Comparison of ENCODE assay signal across 1 cellular context in the genomic region with DNA sequence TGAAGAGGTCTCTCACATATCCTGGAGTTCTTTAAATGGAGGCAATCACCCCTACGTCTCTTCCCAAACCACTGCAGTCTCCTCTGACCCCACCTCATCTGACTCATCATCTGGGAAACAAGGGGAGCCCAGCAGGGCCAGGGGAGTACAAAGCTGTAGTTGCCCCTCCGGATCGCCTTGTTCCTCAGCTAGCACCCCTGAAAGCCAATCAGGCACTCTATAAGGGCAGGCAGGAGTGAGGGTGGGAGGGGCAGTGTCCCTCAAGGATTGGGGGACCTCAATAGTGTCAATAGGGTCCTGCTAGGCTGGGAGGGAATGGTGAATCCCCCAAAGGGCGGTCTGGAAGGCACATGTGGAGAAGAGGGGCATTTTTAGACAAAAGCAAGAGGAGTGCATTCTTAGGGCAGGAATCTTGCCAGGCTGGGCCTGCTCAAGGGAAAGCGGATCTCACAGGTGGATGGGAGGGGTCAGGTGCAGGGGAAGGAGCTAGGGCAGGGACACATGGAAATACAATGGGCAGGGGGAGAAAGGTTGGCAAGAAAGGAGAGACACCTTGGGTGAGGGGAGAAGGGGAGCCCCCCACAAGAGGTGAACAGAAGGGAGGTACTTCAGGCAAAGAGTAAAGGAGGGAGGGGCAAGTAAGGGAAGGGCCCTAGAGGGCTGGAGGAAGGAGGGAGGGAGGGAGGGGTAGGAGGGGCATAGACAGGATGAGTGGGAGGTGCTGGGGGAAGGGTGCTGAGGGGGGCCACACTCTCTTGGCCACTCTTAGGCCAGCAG.
TF ChIP-seq lines count a peak whose summit lies in the region.

No MANE protein-coding gene starts in this region.

TF ChIP-seq in GM23338, 12 proteins besides CTCF, POLR2A, EP300 and RAD21 (continued from another document):
- TF ChIP-seq, protein P1, sequence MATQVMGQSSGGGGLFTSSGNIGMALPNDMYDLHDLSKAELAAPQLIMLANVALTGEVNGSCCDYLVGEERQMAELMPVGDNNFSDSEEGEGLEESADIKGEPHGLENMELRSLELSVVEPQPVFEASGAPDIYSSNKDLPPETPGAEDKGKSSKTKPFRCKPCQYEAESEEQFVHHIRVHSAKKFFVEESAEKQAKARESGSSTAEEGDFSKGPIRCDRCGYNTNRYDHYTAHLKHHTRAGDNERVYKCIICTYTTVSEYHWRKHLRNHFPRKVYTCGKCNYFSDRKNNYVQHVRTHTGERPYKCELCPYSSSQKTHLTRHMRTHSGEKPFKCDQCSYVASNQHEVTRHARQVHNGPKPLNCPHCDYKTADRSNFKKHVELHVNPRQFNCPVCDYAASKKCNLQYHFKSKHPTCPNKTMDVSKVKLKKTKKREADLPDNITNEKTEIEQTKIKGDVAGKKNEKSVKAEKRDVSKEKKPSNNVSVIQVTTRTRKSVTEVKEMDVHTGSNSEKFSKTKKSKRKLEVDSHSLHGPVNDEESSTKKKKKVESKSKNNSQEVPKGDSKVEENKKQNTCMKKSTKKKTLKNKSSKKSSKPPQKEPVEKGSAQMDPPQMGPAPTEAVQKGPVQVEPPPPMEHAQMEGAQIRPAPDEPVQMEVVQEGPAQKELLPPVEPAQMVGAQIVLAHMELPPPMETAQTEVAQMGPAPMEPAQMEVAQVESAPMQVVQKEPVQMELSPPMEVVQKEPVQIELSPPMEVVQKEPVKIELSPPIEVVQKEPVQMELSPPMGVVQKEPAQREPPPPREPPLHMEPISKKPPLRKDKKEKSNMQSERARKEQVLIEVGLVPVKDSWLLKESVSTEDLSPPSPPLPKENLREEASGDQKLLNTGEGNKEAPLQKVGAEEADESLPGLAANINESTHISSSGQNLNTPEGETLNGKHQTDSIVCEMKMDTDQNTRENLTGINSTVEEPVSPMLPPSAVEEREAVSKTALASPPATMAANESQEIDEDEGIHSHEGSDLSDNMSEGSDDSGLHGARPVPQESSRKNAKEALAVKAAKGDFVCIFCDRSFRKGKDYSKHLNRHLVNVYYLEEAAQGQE (IDR thresholded peaks at IDR 0.05; ENCODE audit: unreplicated experiment), result no peak
- TF ChIP-seq, protein P2, sequence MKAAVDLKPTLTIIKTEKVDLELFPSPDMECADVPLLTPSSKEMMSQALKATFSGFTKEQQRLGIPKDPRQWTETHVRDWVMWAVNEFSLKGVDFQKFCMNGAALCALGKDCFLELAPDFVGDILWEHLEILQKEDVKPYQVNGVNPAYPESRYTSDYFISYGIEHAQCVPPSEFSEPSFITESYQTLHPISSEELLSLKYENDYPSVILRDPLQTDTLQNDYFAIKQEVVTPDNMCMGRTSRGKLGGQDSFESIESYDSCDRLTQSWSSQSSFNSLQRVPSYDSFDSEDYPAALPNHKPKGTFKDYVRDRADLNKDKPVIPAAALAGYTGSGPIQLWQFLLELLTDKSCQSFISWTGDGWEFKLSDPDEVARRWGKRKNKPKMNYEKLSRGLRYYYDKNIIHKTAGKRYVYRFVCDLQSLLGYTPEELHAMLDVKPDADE (IDR thresholded peaks at IDR 0.05), result no peak
- no peak for TF ChIP-seq CREB1 (CRISPR knock-in tag; IDR thresholded peaks at IDR 0.05; ENCODE audit: low read depth)
- TF ChIP-seq, protein P3, sequence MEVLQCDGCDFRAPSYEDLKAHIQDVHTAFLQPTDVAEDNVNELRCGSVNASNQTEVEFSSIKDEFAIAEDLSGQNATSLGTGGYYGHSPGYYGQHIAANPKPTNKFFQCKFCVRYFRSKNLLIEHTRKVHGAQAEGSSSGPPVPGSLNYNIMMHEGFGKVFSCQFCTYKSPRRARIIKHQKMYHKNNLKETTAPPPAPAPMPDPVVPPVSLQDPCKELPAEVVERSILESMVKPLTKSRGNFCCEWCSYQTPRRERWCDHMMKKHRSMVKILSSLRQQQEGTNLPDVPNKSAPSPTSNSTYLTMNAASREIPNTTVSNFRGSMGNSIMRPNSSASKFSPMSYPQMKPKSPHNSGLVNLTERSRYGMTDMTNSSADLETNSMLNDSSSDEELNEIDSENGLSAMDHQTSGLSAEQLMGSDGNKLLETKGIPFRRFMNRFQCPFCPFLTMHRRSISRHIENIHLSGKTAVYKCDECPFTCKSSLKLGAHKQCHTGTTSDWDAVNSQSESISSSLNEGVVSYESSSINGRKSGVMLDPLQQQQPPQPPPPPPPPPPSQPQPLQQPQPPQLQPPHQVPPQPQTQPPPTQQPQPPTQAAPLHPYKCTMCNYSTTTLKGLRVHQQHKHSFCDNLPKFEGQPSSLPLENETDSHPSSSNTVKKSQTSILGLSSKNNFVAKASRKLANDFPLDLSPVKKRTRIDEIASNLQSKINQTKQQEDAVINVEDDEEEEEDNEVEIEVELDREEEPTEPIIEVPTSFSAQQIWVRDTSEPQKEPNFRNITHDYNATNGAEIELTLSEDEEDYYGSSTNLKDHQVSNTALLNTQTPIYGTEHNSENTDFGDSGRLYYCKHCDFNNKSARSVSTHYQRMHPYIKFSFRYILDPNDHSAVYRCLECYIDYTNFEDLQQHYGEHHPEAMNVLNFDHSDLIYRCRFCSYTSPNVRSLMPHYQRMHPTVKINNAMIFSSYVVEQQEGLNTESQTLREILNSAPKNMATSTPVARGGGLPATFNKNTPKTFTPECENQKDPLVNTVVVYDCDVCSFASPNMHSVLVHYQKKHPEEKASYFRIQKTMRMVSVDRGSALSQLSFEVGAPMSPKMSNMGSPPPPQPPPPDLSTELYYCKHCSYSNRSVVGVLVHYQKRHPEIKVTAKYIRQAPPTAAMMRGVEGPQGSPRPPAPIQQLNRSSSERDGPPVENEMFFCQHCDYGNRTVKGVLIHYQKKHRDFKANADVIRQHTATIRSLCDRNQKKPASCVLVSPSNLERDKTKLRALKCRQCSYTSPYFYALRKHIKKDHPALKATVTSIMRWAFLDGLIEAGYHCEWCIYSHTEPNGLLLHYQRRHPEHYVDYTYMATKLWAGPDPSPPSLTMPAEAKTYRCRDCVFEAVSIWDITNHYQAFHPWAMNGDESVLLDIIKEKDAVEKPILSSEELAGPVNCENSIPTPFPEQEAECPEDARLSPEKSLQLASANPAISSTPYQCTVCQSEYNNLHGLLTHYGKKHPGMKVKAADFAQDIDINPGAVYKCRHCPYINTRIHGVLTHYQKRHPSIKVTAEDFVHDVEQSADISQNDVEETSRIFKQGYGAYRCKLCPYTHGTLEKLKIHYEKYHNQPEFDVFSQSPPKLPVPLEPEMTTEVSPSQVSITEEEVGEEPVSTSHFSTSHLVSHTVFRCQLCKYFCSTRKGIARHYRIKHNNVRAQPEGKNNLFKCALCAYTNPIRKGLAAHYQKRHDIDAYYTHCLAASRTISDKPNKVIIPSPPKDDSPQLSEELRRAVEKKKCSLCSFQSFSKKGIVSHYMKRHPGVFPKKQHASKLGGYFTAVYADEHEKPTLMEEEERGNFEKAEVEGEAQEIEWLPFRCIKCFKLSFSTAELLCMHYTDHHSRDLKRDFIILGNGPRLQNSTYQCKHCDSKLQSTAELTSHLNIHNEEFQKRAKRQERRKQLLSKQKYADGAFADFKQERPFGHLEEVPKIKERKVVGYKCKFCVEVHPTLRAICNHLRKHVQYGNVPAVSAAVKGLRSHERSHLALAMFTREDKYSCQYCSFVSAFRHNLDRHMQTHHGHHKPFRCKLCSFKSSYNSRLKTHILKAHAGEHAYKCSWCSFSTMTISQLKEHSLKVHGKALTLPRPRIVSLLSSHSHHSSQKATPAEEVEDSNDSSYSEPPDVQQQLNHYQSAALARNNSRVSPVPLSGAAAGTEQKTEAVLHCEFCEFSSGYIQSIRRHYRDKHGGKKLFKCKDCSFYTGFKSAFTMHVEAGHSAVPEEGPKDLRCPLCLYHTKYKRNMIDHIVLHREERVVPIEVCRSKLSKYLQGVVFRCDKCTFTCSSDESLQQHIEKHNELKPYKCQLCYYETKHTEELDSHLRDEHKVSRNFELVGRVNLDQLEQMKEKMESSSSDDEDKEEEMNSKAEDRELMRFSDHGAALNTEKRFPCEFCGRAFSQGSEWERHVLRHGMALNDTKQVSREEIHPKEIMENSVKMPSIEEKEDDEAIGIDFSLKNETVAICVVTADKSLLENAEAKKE (CRISPR knock-in tag; IDR thresholded peaks at IDR 0.05), result no peak
